9 cellular contexts compared by ENCODE assay signal in the genomic region with DNA sequence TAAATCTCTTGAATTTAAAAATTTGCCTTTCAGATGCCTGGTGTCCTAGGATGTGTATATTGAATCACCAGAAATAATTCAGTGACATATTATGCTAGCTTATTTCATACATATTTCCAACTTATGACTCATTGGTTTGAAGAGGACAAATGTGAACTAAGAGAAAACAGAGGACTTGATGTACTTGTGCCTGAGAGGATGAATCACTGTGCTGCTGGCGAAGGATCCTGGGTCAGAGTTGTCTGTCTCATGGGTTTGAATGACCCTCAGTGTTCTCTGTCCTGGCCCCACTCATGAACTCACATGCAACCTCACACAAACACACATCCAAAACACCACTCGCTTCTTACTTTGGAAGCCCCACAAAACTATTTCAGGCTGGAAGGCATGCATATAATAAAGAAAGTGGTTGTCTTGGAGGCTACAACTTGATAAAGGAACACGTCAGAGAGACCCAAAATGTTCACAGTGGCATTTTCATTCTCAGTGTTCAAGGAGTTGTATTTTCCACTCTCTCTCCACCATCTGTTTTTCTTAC.
A peak's percentile ranks its signal among the peaks of the same experiment; 100 is the strongest.
DNase-seq lines count a peak whose midpoint lies in the region; ATAC-seq, FAIRE-seq and TF ChIP-seq lines count a peak whose summit lies in the region.
"Had no signal": no experiment of that assay in that cellular context is flagged by ENCODE, and none has a peak within 500 bp of the region (broad histone marks: within the 10 kb centered on the region; RNA-seq: fewer than 3 reads in every experiment).

No MANE protein-coding gene starts in this region.

- intact Hi-C loops in spleen (cut with DNase I; ENCODE audit: low total_unique reads), result no loop called here

- no peak for ATAC-seq in GM19397 (IDR thresholded peaks at IDR 0.05; ENCODE audit: unreplicated experiment)
- ATAC-seq in GM21526 (IDR thresholded peaks at IDR 0.05; ENCODE audit: low FRiP score, unreplicated experiment), result no peak

- 60 to 74% (median 65%) methylated on average over 3 of the region's 3 CpGs for WGBS in spleen, 5 donors

- H3K27me3 ChIP-seq in spleen (replicated peaks in 1 of 7), result no peaks in the 10 kb centered on the region

- no peak for TF ChIP-seq CTCF in spleen (IDR thresholded peaks at IDR 0.05 in 8 of 11, conservative IDR thresholded peaks at IDR 0.05 in 3 of 11)

- H3K4me1 ChIP-seq in spleen, result peaks cover 0 to 19% (median 0%) of the 10 kb centered on the region in 6 donors

- TF ChIP-seq POLR2A in spleen (IDR thresholded peaks at IDR 0.05), result no peak

- FAIRE-seq in HTR-8/SVneo (lab: Jason Lieb, UNC), result no peak

- DNase-seq in HTR-8/SVneo (ENCODE audit: insufficient read length, low spot score) (peak; percentile 21), brain pericyte (ENCODE audit: low read depth, low spot score) (peak; percentile 54), inferior parietal cortex (ENCODE audit: extremely low spot score) (peak; percentile 63), spleen (no peak), NCI-H1417 treated with DMSO at 0.1 percent for 48 hours (lab: John Stamatoyannopoulos, UW) (no peak), HuH-7 (ENCODE audit: low spot score) (no peak)
- DNase-seq: NCI-H510A had no signal

- no peak overlapping the region for H3K4me3 ChIP-seq in spleen

- peaks cover 0 to 6% (median 0%) of the 10 kb centered on the region in 8 donors for H3K9me3 ChIP-seq in spleen

- H3K27ac ChIP-seq in spleen, result peak overlapping the region in 7 of 8 donors; percentile 55 to 81 (median 70)

- no peaks in the 10 kb centered on the region for H3K36me3 ChIP-seq in spleen

Comparison
In these comparisons a context has a peak if more than half of its experiments do, and no peak if none do; other contexts are left out.
1. DNase-seq: peak in HTR-8/SVneo (single experiment), brain pericyte (single experiment) and inferior parietal cortex (single experiment); none in spleen (single experiment), NCI-H1417 treated with DMSO at 0.1 percent for 48 hours (single experiment) and HuH-7 (single experiment).